ENCODE assay signal across 8 cellular contexts in genomic region chr2:26521054-26521912, GRCh38. TPM values are rescaled to one million over a fixed set of nuclear protein-coding genes. Genes with fewer than 3 reads are reported as not detected.
A peak's percentile ranks its signal among the peaks of the same experiment; 100 is the strongest.
DNase-seq lines count a peak whose midpoint lies in the region; ATAC-seq and TF ChIP-seq lines count a peak whose summit lies in the region.

No MANE protein-coding gene starts in this region.

- in situ Hi-C loops in GM13976 (cut with MboI; ENCODE audit: low sequenced_read_pairs, unreplicated experiment): no loop called here

- H3K27ac Mint-ChIP-seq in glutamatergic neuron (ENCODE audit: unreplicated experiment): no peak overlapping the region

- intact Hi-C loops in PC-3 (cut with micrococcal nuclease): loop anchor here (1.0 kb wide), 1 partner anchor 56 kb away; no protein-coding TSS in a partner anchor

- no peaks in the 10 kb centered on the region for H3K9me2 ChIP-seq in PC-3 (replicated peaks; ENCODE audit: low read length)

- H3K27ac ChIP-seq in PC-3 (ENCODE audit: low read length): no peak overlapping the region

- H3K36me3 Mint-ChIP-seq in glutamatergic neuron (ENCODE audit: unreplicated experiment): no peaks in the 10 kb centered on the region

- H3K4me2 ChIP-seq in PC-3 (ENCODE audit: low read length): no peak overlapping the region

- peaks cover 24% of the 10 kb centered on the region for H3K4me1 Mint-ChIP-seq in glutamatergic neuron (ENCODE audit: low read depth, unreplicated experiment)

- H3K27me3 ChIP-seq in PC-3 (ENCODE audit: low read length): peaks cover 36% of the 10 kb centered on the region

- peaks cover 5% of the 10 kb centered on the region for H3K27me3 Mint-ChIP-seq in glutamatergic neuron (ENCODE audit: unreplicated experiment)

- no peaks in the 10 kb centered on the region for H3K9me3 ChIP-seq in PC-3 (ENCODE audit: low read length)

- H4K20me1 ChIP-seq in PC-3 (ENCODE audit: low read length): no peaks in the 10 kb centered on the region

- POLR2A ChIA-PET in PC-3 (lab: Charles Lee; ENCODE audit: unreplicated experiment): no interaction called here

- H3K4me3 Mint-ChIP-seq in glutamatergic neuron (ENCODE audit: unreplicated experiment): peak overlapping the region; percentile 52

- H3K9ac ChIP-seq in PC-3 (ENCODE audit: low read length): no peak overlapping the region

- DNase-seq in AG09309 (ENCODE audit: low read depth) (no peak), GM13976 (ENCODE audit: low spot score) (peak; percentile 60), PC-3 (peak; percentile 44), glutamatergic neuron (peak; percentile 43), omental fat pad (ENCODE audit: low spot score) (no peak), GOT3 (lab: John Stamatoyannopoulos, UW) (no peak)
- DNase-seq in activated CD4-positive, CD25-positive, alpha-beta regulatory T cell treated with anti-CD3 and anti-CD28 coated beads, Interleukin-2, amount 50 U/mL, for 72 hours: no peak

- H3F3A ChIP-seq in PC-3 (ENCODE audit: low read length, unreplicated experiment): no peaks in the 10 kb centered on the region

- H3K4me3 ChIP-seq in AG09309 (ENCODE audit: control insufficient read depth, low read depth, low read length): no peak overlapping the region
- no peak overlapping the region for H3K4me3 ChIP-seq in PC-3 (ENCODE audit: low read length)

- BruUV-seq in PC-3 (replicated peaks; lab: Mats Ljungman, UMichigan): no TSS peak

- CTCF ChIA-PET in PC-3 (lab: Charles Lee): interaction anchor here (1.2 kb wide), 1 partner anchor 56 kb away, joined by 7 read pairs; no protein-coding TSS in a partner anchor

- 0 out of 2 replicates have a peak, but pooled peaks cover under 1% of the 10 kb centered on the region for H3K4me1 ChIP-seq in PC-3 (ENCODE audit: insufficient read depth, low read length)

- H3K9me3 Mint-ChIP-seq in glutamatergic neuron (ENCODE audit: unreplicated experiment): peaks cover 5% of the 10 kb centered on the region

- TF ChIP-seq CTCF in AG09309 (IDR thresholded peaks at IDR 0.05; ENCODE audit: control insufficient read depth, insufficient read depth, low read depth, low read length, missing control alignments) (peak; percentile 25), GM13976 (IDR thresholded peaks at IDR 0.05; ENCODE audit: borderline replicate concordance, control extremely low read depth, extremely low read depth, insufficient read depth, missing control alignments) (no peak), PC-3 (conservative IDR thresholded peaks at IDR 0.05; ENCODE audit: low read depth, low read length) (peak; percentile 61), glutamatergic neuron (IDR thresholded peaks at IDR 0.05; ENCODE audit: partially characterized antibody, unreplicated experiment) (no peak), omental fat pad (IDR thresholded peaks at IDR 0.05) (no peak)

- no peaks in the 10 kb centered on the region for H3K36me3 ChIP-seq in PC-3 (ENCODE audit: low read depth, low read length)

- peak; percentile 80 for ATAC-seq in PC-3
- no peak for ATAC-seq in GM21515 (IDR thresholded peaks at IDR 0.05; ENCODE audit: unreplicated experiment)
- no peak for ATAC-seq in omental fat pad (ENCODE audit: low FRiP score)

- H2AFZ ChIP-seq in PC-3 (ENCODE audit: low read length): no peak overlapping the region

- no peaks in the 10 kb centered on the region for H3K79me2 ChIP-seq in PC-3 (ENCODE audit: low read length)

RNA-seq across cellular contexts. Expression of gene OTOF, which starts 43.4 kb away (rescaled TPM):
- total RNA-seq in PC-3 (2014; rRNA removed) (not detected in 2 replicates), glutamatergic neuron (ENCODE audit: unreplicated experiment) (0.47 TPM), omental fat pad (under 1 TPM in 1 of 4 donors, not detected in 3; 0.06 TPM)

Comparison
In these comparisons a context has a peak if more than half of its experiments do, and no peak if none do; other contexts are left out.
1. DNase-seq: peak in GM13976 (single experiment), PC-3 (single experiment) and glutamatergic neuron (single experiment); none in AG09309 (single experiment), activated CD4-positive, CD25-positive, alpha-beta regulatory T cell treated with anti-CD3 and anti-CD28 coated beads, Interleukin-2, amount 50 U/mL, for 72 hours (single experiment), omental fat pad (single experiment) and GOT3 (single experiment).
2. CTCF ChIP-seq: peak in AG09309 (single experiment) and PC-3 (single experiment); none in GM13976 (single experiment), glutamatergic neuron (single experiment) and omental fat pad (0 of 3).